2 cellular contexts compared by ENCODE assay signal in the genomic region with DNA sequence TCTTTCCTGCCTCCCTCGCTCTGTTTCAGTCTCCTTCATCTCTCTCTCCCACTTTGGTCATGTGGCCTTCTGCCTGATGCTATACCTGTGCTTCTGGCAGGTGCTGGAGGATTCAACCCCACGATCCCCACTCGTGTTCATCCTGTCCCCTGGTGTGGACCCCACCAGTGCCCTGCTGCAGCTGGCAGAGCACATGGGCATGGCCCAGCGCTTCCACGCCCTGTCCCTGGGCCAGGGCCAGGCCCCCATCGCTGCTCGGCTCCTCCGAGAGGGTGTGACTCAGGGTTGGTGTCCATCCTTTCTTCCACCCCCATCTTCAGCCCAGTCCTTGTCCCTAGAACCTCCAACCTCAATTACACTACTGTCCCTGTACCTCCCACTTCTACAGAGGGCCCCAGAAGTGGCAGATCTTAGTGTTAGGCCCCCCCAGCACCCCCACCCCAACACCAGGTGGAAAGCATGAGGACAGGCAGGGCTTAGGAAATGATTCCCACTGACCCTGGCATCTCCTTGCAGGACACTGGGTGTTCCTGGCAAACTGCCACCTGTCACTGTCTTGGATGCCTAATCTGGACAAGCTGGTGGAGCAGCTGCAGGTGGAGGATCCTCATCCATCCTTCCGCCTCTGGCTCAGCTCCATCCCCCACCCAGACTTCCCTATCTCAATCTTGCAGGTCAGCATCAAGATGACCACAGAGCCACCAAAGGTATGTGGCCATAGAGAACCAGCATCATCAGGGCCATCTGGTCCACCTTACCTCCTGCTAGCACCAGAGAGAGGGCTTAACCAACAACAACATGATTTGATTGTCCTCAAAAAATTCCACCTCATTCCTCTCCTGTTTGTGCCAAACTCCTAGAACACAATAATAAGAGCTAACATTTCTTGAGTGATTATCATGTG.
TF ChIP-seq lines count a peak whose summit lies in the region.

No MANE protein-coding gene starts in this region.

TF ChIP-seq in IMR-90, 13 proteins besides CTCF, POLR2A, EP300 and RAD21:
- TF ChIP-seq CEBPB (IDR thresholded peaks at IDR 0.05; ENCODE audit: low read depth, low read length) (no peak), RFX5 (IDR thresholded peaks at IDR 0.05; ENCODE audit: low read depth, low read length) (no peak), FOS (IDR thresholded peaks at IDR 0.05; ENCODE audit: low read depth, low read length) (no peak), BHLHE40 (IDR thresholded peaks at IDR 0.05; ENCODE audit: low read depth, low read length) (no peak), SMC3 (IDR thresholded peaks at IDR 0.05; ENCODE audit: low read depth, low read length) (no peak), CHD1 (IDR thresholded peaks at IDR 0.05; ENCODE audit: low read depth, low read length) (no peak), MAFK (IDR thresholded peaks at IDR 0.05; ENCODE audit: low read depth, low read length) (no peak), NFE2L2 (IDR thresholded peaks at IDR 0.05; ENCODE audit: low read depth, low read length) (no peak), MAZ (IDR thresholded peaks at IDR 0.05; ENCODE audit: borderline replicate concordance, low read depth, low read length) (no peak), RCOR1 (IDR thresholded peaks at IDR 0.05; ENCODE audit: insufficient replicate concordance, low read length) (no peak), MXI1 (IDR thresholded peaks at IDR 0.05; ENCODE audit: borderline replicate concordance, low read depth, low read length) (no peak)
- TF ChIP-seq, protein P1, sequence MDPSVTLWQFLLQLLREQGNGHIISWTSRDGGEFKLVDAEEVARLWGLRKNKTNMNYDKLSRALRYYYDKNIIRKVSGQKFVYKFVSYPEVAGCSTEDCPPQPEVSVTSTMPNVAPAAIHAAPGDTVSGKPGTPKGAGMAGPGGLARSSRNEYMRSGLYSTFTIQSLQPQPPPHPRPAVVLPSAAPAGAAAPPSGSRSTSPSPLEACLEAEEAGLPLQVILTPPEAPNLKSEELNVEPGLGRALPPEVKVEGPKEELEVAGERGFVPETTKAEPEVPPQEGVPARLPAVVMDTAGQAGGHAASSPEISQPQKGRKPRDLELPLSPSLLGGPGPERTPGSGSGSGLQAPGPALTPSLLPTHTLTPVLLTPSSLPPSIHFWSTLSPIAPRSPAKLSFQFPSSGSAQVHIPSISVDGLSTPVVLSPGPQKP (IDR thresholded peaks at IDR 0.05; ENCODE audit: borderline replicate concordance, low read depth, low read length) = no peak
- TF ChIP-seq, protein P2, sequence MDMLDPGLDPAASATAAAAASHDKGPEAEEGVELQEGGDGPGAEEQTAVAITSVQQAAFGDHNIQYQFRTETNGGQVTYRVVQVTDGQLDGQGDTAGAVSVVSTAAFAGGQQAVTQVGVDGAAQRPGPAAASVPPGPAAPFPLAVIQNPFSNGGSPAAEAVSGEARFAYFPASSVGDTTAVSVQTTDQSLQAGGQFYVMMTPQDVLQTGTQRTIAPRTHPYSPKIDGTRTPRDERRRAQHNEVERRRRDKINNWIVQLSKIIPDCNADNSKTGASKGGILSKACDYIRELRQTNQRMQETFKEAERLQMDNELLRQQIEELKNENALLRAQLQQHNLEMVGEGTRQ (IDR thresholded peaks at IDR 0.05; ENCODE audit: low read depth, low read length) = no peak
TF ChIP-seq in IMR-90: peak in this region for 0.

TF ChIP-seq in HepG2, 621 proteins besides CTCF, POLR2A, EP300 and RAD21:
- TF ChIP-seq MTF1 (CRISPR knock-in tag; IDR thresholded peaks at IDR 0.05) = no peak
- TF ChIP-seq FOXA3 (CRISPR knock-in tag; IDR thresholded peaks at IDR 0.05) = no peak
- TF ChIP-seq PITX1 (CRISPR knock-in tag; IDR thresholded peaks at IDR 0.05) = no peak
- no peak for TF ChIP-seq ZNF672 (CRISPR knock-in tag; IDR thresholded peaks at IDR 0.05)
- TF ChIP-seq, protein P3, sequence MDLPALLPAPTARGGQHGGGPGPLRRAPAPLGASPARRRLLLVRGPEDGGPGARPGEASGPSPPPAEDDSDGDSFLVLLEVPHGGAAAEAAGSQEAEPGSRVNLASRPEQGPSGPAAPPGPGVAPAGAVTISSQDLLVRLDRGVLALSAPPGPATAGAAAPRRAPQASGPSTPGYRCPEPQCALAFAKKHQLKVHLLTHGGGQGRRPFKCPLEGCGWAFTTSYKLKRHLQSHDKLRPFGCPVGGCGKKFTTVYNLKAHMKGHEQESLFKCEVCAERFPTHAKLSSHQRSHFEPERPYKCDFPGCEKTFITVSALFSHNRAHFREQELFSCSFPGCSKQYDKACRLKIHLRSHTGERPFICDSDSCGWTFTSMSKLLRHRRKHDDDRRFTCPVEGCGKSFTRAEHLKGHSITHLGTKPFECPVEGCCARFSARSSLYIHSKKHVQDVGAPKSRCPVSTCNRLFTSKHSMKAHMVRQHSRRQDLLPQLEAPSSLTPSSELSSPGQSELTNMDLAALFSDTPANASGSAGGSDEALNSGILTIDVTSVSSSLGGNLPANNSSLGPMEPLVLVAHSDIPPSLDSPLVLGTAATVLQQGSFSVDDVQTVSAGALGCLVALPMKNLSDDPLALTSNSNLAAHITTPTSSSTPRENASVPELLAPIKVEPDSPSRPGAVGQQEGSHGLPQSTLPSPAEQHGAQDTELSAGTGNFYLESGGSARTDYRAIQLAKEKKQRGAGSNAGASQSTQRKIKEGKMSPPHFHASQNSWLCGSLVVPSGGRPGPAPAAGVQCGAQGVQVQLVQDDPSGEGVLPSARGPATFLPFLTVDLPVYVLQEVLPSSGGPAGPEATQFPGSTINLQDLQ (CRISPR knock-in tag; IDR thresholded peaks at IDR 0.05) = no peak
- TF ChIP-seq KDM4B (CRISPR knock-in tag; IDR thresholded peaks at IDR 0.05) = no peak
- no peak for TF ChIP-seq ONECUT2 (CRISPR knock-in tag; IDR thresholded peaks at IDR 0.05)
- TF ChIP-seq ZNF652 (CRISPR knock-in tag; IDR thresholded peaks at IDR 0.05; ENCODE audit: borderline replicate concordance, low read depth) = no peak
- TF ChIP-seq ZNF496 (CRISPR knock-in tag; IDR thresholded peaks at IDR 0.05; ENCODE audit: insufficient replicate concordance) = no peak
